Comparison of ENCODE assay signal across 22 cellular contexts in the genomic region with DNA sequence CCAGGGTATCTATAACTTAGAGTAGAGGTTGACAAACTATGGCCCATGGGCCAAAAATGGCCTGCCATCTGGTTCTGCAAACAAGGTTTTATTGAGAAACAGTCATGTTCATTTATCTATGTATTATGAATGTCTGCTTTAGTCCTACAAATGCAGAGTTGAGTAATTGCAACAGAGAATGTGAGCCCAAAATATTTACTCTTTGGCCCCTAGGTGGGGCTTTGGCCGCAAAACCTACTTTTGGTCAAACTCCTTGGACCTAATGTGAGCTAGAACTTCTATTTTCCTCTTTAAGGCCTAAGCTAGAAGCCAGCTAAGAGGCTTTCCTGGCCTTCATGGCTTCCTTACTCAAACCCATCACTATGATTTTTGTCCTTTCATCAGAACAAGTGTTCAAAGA.
DNase-seq lines count a peak whose midpoint lies in the region; ATAC-seq, FAIRE-seq and TF ChIP-seq lines count a peak whose summit lies in the region.
"Had no signal": no experiment of that assay in that cellular context is flagged by ENCODE, and none has a peak within 500 bp of the region (broad histone marks: within the 10 kb centered on the region; RNA-seq: fewer than 3 reads in every experiment).

No MANE protein-coding gene starts in this region.

- H3K4me3 ChIP-seq in NB4 (ENCODE audit: low read depth, low read length) = no peak overlapping the region
- H3K4me3 ChIP-seq: body of pancreas, thyroid gland had no signal

- TF ChIP-seq CTCF in NB4 (IDR thresholded peaks at IDR 0.05; ENCODE audit: low read depth, low read length) (peak; percentile 30), progenitor cell of endocrine pancreas (IDR thresholded peaks at IDR 0.05; ENCODE audit: unreplicated experiment) (peak; percentile 19)

- no peaks in the 10 kb centered on the region for H3K9me3 Mint-ChIP-seq in progenitor cell of endocrine pancreas (ENCODE audit: low read depth)
- H3K9me3 Mint-ChIP-seq: stimulated activated memory B cell treated with anti-CD40 and anti-IgM and Interleukin-4, amounts not matched to agents 10 μg/mL and 1 μg/mL and 100 μg/mL, for 72 hours had no signal

- H3K4me1 Mint-ChIP-seq in progenitor cell of endocrine pancreas (ENCODE audit: low read depth) = no peaks in the 10 kb centered on the region
- H3K4me1 Mint-ChIP-seq: activated naive CD8-positive, alpha-beta T cell treated with anti-CD3 and anti-CD28 coated beads for 36 hours; stimulated activated memory B cell treated with anti-CD40 and anti-IgM and Interleukin-4, amounts not matched to agents 10 μg/mL and 1 μg/mL and 100 μg/mL, for 72 hours; T-cell had no signal

- TF ChIP-seq POLR2A in NB4 (IDR thresholded peaks at IDR 0.05; ENCODE audit: extremely low read depth, insufficient read length) (no peak), GM12892 (IDR thresholded peaks at IDR 0.05; ENCODE audit: low read depth, low read length) (no peak)

- no peak for ATAC-seq in GM21423 (IDR thresholded peaks at IDR 0.05; ENCODE audit: unreplicated experiment)
- ATAC-seq: activated CD8-positive, alpha-beta T cell treated with anti-CD3 and anti-CD28 coated beads, Interleukin-2, amount 10 ng/mL, durations not matched to agents 7 days and 5 days; activated T-cell treated with anti-CD3 and anti-CD28 coated beads, Interleukin-2, amount 50 U/mL, for 72 hours; body of pancreas; left cardiac atrium; stimulated activated memory B cell treated with anti-CD40 and anti-IgM and Interleukin-4, amounts not matched to agents 10 μg/mL and 1 μg/mL and 100 μg/mL, for 72 hours; T-cell had no signal

- no peaks in the 10 kb centered on the region for H3K27me3 Mint-ChIP-seq in progenitor cell of endocrine pancreas
- H3K27me3 Mint-ChIP-seq: stimulated activated memory B cell treated with anti-CD40 and anti-IgM and Interleukin-4, amounts not matched to agents 10 μg/mL and 1 μg/mL and 100 μg/mL, for 72 hours had no signal

- H3K27ac Mint-ChIP-seq in progenitor cell of endocrine pancreas = no peak overlapping the region
- H3K27ac Mint-ChIP-seq: activated CD8-positive, alpha-beta T cell treated with anti-CD3 and anti-CD28 coated beads, Interleukin-2, amount 10 ng/mL, durations not matched to agents 7 days and 5 days; activated naive CD8-positive, alpha-beta T cell treated with anti-CD3 and anti-CD28 coated beads for 36 hours; activated T-cell treated with anti-CD3 and anti-CD28 coated beads, Interleukin-2, amount 50 U/mL, for 72 hours; stimulated activated memory B cell treated with anti-CD40 and anti-IgM and Interleukin-4, amounts not matched to agents 10 μg/mL and 1 μg/mL and 100 μg/mL, for 72 hours; T-cell had no signal

- no peaks in the 10 kb centered on the region for H3K36me3 Mint-ChIP-seq in progenitor cell of endocrine pancreas (ENCODE audit: insufficient read depth)
- H3K36me3 Mint-ChIP-seq: stimulated activated memory B cell treated with anti-CD40 and anti-IgM and Interleukin-4, amounts not matched to agents 10 μg/mL and 1 μg/mL and 100 μg/mL, for 72 hours; T-cell had no signal

- no peak for FAIRE-seq in GM12892 (lab: Jason Lieb, UNC)
- FAIRE-seq: GM18507, H54 had no signal

- DNase-seq in DMS 273 (lab: John Stamatoyannopoulos, UW; ENCODE audit: unreplicated experiment) = peak; percentile 3
- DNase-seq in DMS 273 treated with DMSO at 0.1 percent for 48 hours (lab: John Stamatoyannopoulos, UW) = no peak
- DNase-seq in NB4 (ENCODE audit: low read depth) = peak; percentile 5
- DNase-seq in astrocyte of the hippocampus (ENCODE audit: low read depth, low spot score) = peak; percentile 2
- no peak for DNase-seq in progenitor cell of endocrine pancreas (ENCODE audit: low spot score, unreplicated experiment)
- DNase-seq in SKM-1 treated with dmso at 0.1 percent for 144 hours (lab: John Stamatoyannopoulos, UW; ENCODE audit: unreplicated experiment) = no peak
- DNase-seq in GM12892 (ENCODE audit: insufficient read length) = no peak
- DNase-seq: 8988T; activated CD8-positive, alpha-beta T cell treated with anti-CD3 and anti-CD28 coated beads, Interleukin-2, amount 10 ng/mL, durations not matched to agents 7 days and 5 days; activated naive CD8-positive, alpha-beta T cell treated with anti-CD3 and anti-CD28 coated beads for 36 hours; activated T-cell treated with anti-CD3 and anti-CD28 coated beads, Interleukin-2, amount 50 U/mL, for 72 hours; body of pancreas; hippocampal formation; left cardiac atrium; NCI-H1417 treated with DMSO at 0.1 percent for 48 hours; NCI-H82; T-cell; thyroid gland had no signal

- H3K4me3 Mint-ChIP-seq in progenitor cell of endocrine pancreas (ENCODE audit: low read depth) = no peak overlapping the region
- H3K4me3 Mint-ChIP-seq: activated CD8-positive, alpha-beta T cell treated with anti-CD3 and anti-CD28 coated beads, Interleukin-2, amount 10 ng/mL, durations not matched to agents 7 days and 5 days; activated naive CD8-positive, alpha-beta T cell treated with anti-CD3 and anti-CD28 coated beads for 36 hours; activated T-cell treated with anti-CD3 and anti-CD28 coated beads, Interleukin-2, amount 50 U/mL, for 72 hours; stimulated activated memory B cell treated with anti-CD40 and anti-IgM and Interleukin-4, amounts not matched to agents 10 μg/mL and 1 μg/mL and 100 μg/mL, for 72 hours; T-cell had no signal

Comparison
In these comparisons a context has a peak if more than half of its experiments do, and no peak if none do; other contexts are left out.
1. DNase-seq: peak in DMS 273 (single experiment), NB4 (single experiment) and astrocyte of the hippocampus (single experiment); none in DMS 273 treated with DMSO at 0.1 percent for 48 hours (single experiment), progenitor cell of endocrine pancreas (single experiment), SKM-1 treated with dmso at 0.1 percent for 144 hours (single experiment) and GM12892 (single experiment).